8 cellular contexts compared by ENCODE assay signal in the genomic region with DNA sequence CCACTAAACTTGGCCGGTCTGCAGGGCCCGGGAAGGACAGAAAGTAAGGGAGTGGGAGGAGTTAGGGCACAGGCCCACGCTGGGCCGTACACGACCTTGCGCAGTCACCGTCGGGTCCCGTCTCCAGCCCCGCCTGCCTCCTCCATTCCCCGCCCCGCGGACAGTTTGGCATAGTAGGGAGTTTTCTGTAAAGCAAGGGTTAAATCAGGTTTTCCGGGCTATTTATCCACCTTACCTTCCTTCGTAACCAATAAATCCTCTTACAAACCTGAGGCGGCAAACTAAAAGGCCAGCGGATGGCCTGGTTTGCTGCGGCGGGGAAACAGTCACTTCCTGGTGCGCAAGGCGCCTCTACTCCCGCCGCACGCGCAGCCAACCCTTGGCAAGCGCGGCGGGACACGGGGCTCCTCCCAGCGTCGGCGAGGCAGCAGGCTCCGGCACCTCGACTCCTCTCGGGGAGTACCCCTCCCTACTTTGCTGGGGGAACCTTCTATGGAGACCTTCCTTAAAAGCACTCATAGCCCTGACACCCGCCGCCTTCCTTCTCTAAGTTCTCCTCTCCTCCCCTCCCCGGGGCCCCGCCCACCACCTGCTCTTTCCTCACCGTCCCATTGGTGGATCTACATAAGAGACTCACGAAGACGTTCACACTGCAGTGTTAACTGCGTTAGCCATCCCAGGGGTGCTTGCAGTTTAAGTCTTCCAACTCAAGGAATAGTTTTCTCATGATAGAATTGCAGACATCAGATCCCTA. TPM values are rescaled to one million over a fixed set of nuclear protein-coding genes. Genes with fewer than 3 reads are reported as not detected.
DNase-seq lines count a peak whose midpoint lies in the region; ATAC-seq and TF ChIP-seq lines count a peak whose summit lies in the region.

A gene with protein sequence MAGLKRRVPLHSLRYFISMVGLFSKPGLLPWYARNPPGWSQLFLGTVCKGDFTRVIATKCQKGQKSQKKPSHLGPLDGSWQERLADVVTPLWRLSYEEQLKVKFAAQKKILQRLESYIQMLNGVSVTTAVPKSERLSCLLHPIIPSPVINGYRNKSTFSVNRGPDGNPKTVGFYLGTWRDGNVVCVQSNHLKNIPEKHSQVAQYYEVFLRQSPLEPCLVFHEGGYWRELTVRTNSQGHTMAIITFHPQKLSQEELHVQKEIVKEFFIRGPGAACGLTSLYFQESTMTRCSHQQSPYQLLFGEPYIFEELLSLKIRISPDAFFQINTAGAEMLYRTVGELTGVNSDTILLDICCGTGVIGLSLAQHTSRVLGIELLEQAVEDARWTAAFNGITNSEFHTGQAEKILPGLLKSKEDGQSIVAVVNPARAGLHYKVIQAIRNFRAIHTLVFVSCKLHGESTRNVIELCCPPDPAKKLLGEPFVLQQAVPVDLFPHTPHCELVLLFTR (minus strand): TSS at position 563 of the 754 bp plus-strand sequence. CDS start 9,822 bp downstream, outside the sequence.

- H3K27me3 ChIP-seq in BE2C (peaks cover 18% of the 10 kb centered on the region), left lung (no peaks in the 10 kb centered on the region)

- peak; percentile 83 for ATAC-seq in HG03378 (IDR thresholded peaks at IDR 0.05; ENCODE audit: unreplicated experiment)
- ATAC-seq in left lung: peak; percentile 99

- H3K9me3 ChIP-seq in BE2C (no peaks in the 10 kb centered on the region), left lung (no peaks in the 10 kb centered on the region)

- H3K4me3 ChIP-seq in BE2C (ENCODE audit: low read depth, low read length) (peak within 1 kb of the TSS; percentile 16), coronary artery (peak within 1 kb of the TSS; percentile 82), left lung (peak within 1 kb of the TSS; percentile 33 to 61)

- H3K4me1 ChIP-seq in BE2C (no peaks in the 10 kb centered on the region), left lung (no peaks in the 10 kb centered on the region)

- TF ChIP-seq POLR2A in GM19099 (IDR thresholded peaks at IDR 0.05; ENCODE audit: extremely low read depth, insufficient read length, low read depth): peak; percentile 66

- intact Hi-C loops in left lung (cut with DNase I): no loop called here

- DNase-seq in BE2C (peak; percentile 9), NCI-H510A (lab: John Stamatoyannopoulos, UW) (peak; percentile 74), coronary artery (ENCODE audit: low spot score) (peak; percentile 85), left lung (peak; percentile 80 to 90)
- DNase-seq in activated CD4-positive, alpha-beta T cell treated with anti-CD3 and anti-CD28 coated beads for 48 hours: peak; percentile 85
- peak; percentile 70 for DNase-seq in stimulated activated CD4-positive, alpha-beta T cell treated with anti-CD3 and anti-CD28 coated beads, Interleukin-2, amount 100 ng/mL, for 4 hours (ENCODE audit: low read depth)

- H3K36me3 ChIP-seq in BE2C (no peaks in the 10 kb centered on the region), left lung (no peaks in the 10 kb centered on the region)

- TF ChIP-seq CTCF in BE2C (IDR thresholded peaks at IDR 0.05; ENCODE audit: low read depth, low read length) (no peak), coronary artery (IDR thresholded peaks at IDR 0.05) (no peak), left lung (IDR thresholded peaks at IDR 0.05) (no peak)

- H3K27ac ChIP-seq in coronary artery: peak within 1 kb of the TSS; percentile 53 to 92
- H3K27ac ChIP-seq in left lung: peak within 1 kb of the TSS; percentile 81 to 93

RNA-seq across cellular contexts. Expression of the gene that starts here (rescaled TPM):
- polyA plus RNA-seq in BE2C (2012; ENCODE audit: insufficient read depth, insufficient read length, low read depth): 0.34 TPM
- total RNA-seq in left lung: 10 to 100 TPM; 12.5 to 19.5 TPM

Comparison
In these comparisons a context has a peak if more than half of its experiments do, and no peak if none do; other contexts are left out.
1. Peak in every context shown above with its lines: DNase-seq, ATAC-seq, H3K4me3 ChIP-seq and H3K27ac ChIP-seq.
2. DNase-seq: peak in every context shown above with its lines; median percentile 85 in activated CD4-positive, alpha-beta T cell treated with anti-CD3 and anti-CD28 coated beads for 48 hours; 85 in coronary artery; 85 in left lung; 74 in NCI-H510A; 70 in stimulated activated CD4-positive, alpha-beta T cell treated with anti-CD3 and anti-CD28 coated beads, Interleukin-2, amount 100 ng/mL, for 4 hours; 9 in BE2C.
3. H3K4me3 ChIP-seq: peak in every context shown above with its lines; median percentile 82 in coronary artery; 47 in left lung; 16 in BE2C.